8 cellular contexts compared by ENCODE assay signal in genomic region chr2:54724560-54725342, GRCh38. TPM values are rescaled to one million over a fixed set of nuclear protein-coding genes. Genes with fewer than 3 reads are reported as not detected.
DNase-seq lines count a peak whose midpoint lies in the region; ATAC-seq lines count a peak whose summit lies in the region.

No MANE protein-coding gene starts in this region.

- H3K4me3 ChIP-seq in iPS-11a (ENCODE audit: low read depth, low read length) (peak overlapping the region; percentile 77), skeletal muscle satellite cell (ENCODE audit: low read length) (peak overlapping the region; percentile 83)

- peaks cover 33% of the 10 kb centered on the region for H3K4me1 ChIP-seq in skeletal muscle satellite cell (ENCODE audit: control insufficient read depth, insufficient read depth, low read length)

- no peaks in the 10 kb centered on the region for H3K36me3 Mint-ChIP-seq in activated naive CD8-positive, alpha-beta T cell treated with anti-CD3 and anti-CD28 coated beads, Interleukin-2, amount 50 U/mL, for 24 hours (ENCODE audit: low read depth)

- DNase-seq in NCI-H524 (lab: John Stamatoyannopoulos, UW) (peak; percentile 37 to 65), NCI-H524 treated with DMSO at 0.1 percent for 48 hours (lab: John Stamatoyannopoulos, UW) (no peak), NCI-H510A treated with DMSO at 0.1 percent for 48 hours (lab: John Stamatoyannopoulos, UW) (peak; percentile 39), SIG-M5 (lab: John Stamatoyannopoulos, UW) (no peak), NCI-H1930 (lab: John Stamatoyannopoulos, UW) (no peak)
- DNase-seq in activated naive CD8-positive, alpha-beta T cell treated with anti-CD3 and anti-CD28 coated beads, Interleukin-2, amount 50 U/mL, for 24 hours, result peak; percentile 36

- H3K27me3 ChIP-seq in skeletal muscle satellite cell (ENCODE audit: control insufficient read depth, insufficient read depth, low read length), result peaks cover 12% of the 10 kb centered on the region

- no peak for ATAC-seq in activated naive CD8-positive, alpha-beta T cell treated with anti-CD3 and anti-CD28 coated beads, Interleukin-2, amount 50 U/mL, for 24 hours

- H3K9me3 Mint-ChIP-seq in activated naive CD8-positive, alpha-beta T cell treated with anti-CD3 and anti-CD28 coated beads, Interleukin-2, amount 50 U/mL, for 24 hours, result no peaks in the 10 kb centered on the region

- peak overlapping the region; percentile 81 for H3K4me3 Mint-ChIP-seq in activated naive CD8-positive, alpha-beta T cell treated with anti-CD3 and anti-CD28 coated beads, Interleukin-2, amount 50 U/mL, for 24 hours

- no peaks in the 10 kb centered on the region for H3K36me3 ChIP-seq in skeletal muscle satellite cell (ENCODE audit: insufficient read depth, low read length)

- H3K4me2 ChIP-seq in skeletal muscle satellite cell (ENCODE audit: low read length), result peak overlapping the region; percentile 99

- H3K27me3 Mint-ChIP-seq in activated naive CD8-positive, alpha-beta T cell treated with anti-CD3 and anti-CD28 coated beads, Interleukin-2, amount 50 U/mL, for 24 hours, result peaks cover 46% of the 10 kb centered on the region

- H3K9me3 ChIP-seq in skeletal muscle satellite cell (replicated peaks; ENCODE audit: low read length), result no peaks in the 10 kb centered on the region

- H3K27ac Mint-ChIP-seq in activated naive CD8-positive, alpha-beta T cell treated with anti-CD3 and anti-CD28 coated beads, Interleukin-2, amount 50 U/mL, for 24 hours, result no peak overlapping the region

- peaks cover 11% of the 10 kb centered on the region for H3K4me1 Mint-ChIP-seq in activated naive CD8-positive, alpha-beta T cell treated with anti-CD3 and anti-CD28 coated beads, Interleukin-2, amount 50 U/mL, for 24 hours

- peak overlapping the region; percentile 74 for H3K9ac ChIP-seq in skeletal muscle satellite cell (ENCODE audit: low read depth, low read length)

RNA-seq across cellular contexts. Expression of gene EML6, which starts 1.3 kb away (rescaled TPM):
- total RNA-seq in skeletal muscle satellite cell (2012; rRNA removed), result 2.4 and 2.5 TPM in 2 replicates

Comparison
In these comparisons a context has a peak if more than half of its experiments do, and no peak if none do; other contexts are left out.
1. DNase-seq: peak in NCI-H524 (2 of 2), NCI-H510A treated with DMSO at 0.1 percent for 48 hours (single experiment) and activated naive CD8-positive, alpha-beta T cell treated with anti-CD3 and anti-CD28 coated beads, Interleukin-2, amount 50 U/mL, for 24 hours (single experiment); none in NCI-H524 treated with DMSO at 0.1 percent for 48 hours (single experiment), SIG-M5 (single experiment) and NCI-H1930 (0 of 2).